Comparison of ENCODE assay signal across 8 cellular contexts in genomic region chr6:138818496-138819194, GRCh38. TPM values are rescaled to one million over a fixed set of nuclear protein-coding genes. Genes with fewer than 3 reads are reported as not detected.
DNase-seq lines count a peak whose midpoint lies in the region; ATAC-seq and TF ChIP-seq lines count a peak whose summit lies in the region.

No MANE protein-coding gene starts in this region.

- no peaks in the 10 kb centered on the region for H4K20me1 ChIP-seq in OCI-LY7 (ENCODE audit: insufficient read depth, low read length)

- peak overlapping the region; percentile 11; the same call in 1 of the 2 replicates for H2AFZ ChIP-seq in OCI-LY7 (ENCODE audit: low read length)

- no peaks in the 10 kb centered on the region for H3K79me2 ChIP-seq in OCI-LY7 (ENCODE audit: insufficient read depth, low read depth, low read length)

- H3K4me1 Mint-ChIP-seq in activated CD4-positive, alpha-beta T cell treated with anti-CD3 and anti-CD28 coated beads, Interleukin-2, amount 10 ng/mL, durations not matched to agents 24 days and 14 days: peaks cover 29% of the 10 kb centered on the region

- H3K4me3 ChIP-seq in OCI-LY7 (ENCODE audit: low read depth, low read length, poor library complexity, severe bottlenecking) (peak overlapping the region; percentile 30), muscle layer of duodenum (ENCODE audit: low read depth in 1 of 2, low read length in 2 of 2) (no peak overlapping the region)

- no peaks in the 10 kb centered on the region for H3K36me3 ChIP-seq in OCI-LY7 (ENCODE audit: insufficient read depth, low read length)
- H3K36me3 ChIP-seq in muscle layer of duodenum (ENCODE audit: control insufficient read depth in 1 of 2, insufficient read depth in 2 of 2, low read length in 2 of 2): no peaks in the 10 kb centered on the region

- no peaks in the 10 kb centered on the region for H3K9me2 ChIP-seq in OCI-LY7 (ENCODE audit: insufficient read depth, low read length)

- H3K9me3 ChIP-seq in OCI-LY7 (ENCODE audit: low read length) (no peaks in the 10 kb centered on the region), muscle layer of duodenum (ENCODE audit: control insufficient read depth in 1 of 2, low read length in 2 of 2) (no peaks in the 10 kb centered on the region)

- H3K36me3 Mint-ChIP-seq in activated CD4-positive, alpha-beta T cell treated with anti-CD3 and anti-CD28 coated beads, Interleukin-2, amount 10 ng/mL, durations not matched to agents 24 days and 14 days (ENCODE audit: low read depth): no peaks in the 10 kb centered on the region

- H3K27ac Mint-ChIP-seq in activated CD4-positive, alpha-beta T cell treated with anti-CD3 and anti-CD28 coated beads, Interleukin-2, amount 10 ng/mL, durations not matched to agents 24 days and 14 days: peak overlapping the region; percentile 79

- no peak for TF ChIP-seq CTCF in OCI-LY7 (conservative IDR thresholded peaks at IDR 0.05; ENCODE audit: low read length)

- intact Hi-C loops in activated CD4-positive, alpha-beta T cell treated with anti-CD3 and anti-CD28 coated beads, Interleukin-2, amount 10 ng/mL, durations not matched to agents 24 days and 14 days (cut with micrococcal nuclease): loop anchor here (2.0 to 5.0 kb wide), 5 partner anchors 74 to 472 kb away; partner anchors contain the start of gene TXLNB
- intact Hi-C loops in OCI-LY7 (cut with micrococcal nuclease; ENCODE audit: unreplicated experiment): no loop called here

- no TSS peak for BruUV-seq in OCI-LY7 (replicated peaks; lab: Mats Ljungman, UMichigan)

- H3K4me1 ChIP-seq in OCI-LY7 (ENCODE audit: insufficient read depth, low read length, poor library complexity, severe bottlenecking) (peaks cover 15% of the 10 kb centered on the region), muscle layer of duodenum (ENCODE audit: control insufficient read depth in 1 of 2, insufficient read depth in 2 of 2, low read length in 2 of 2) (no peaks in the 10 kb centered on the region)

- H3K27ac ChIP-seq in OCI-LY7 (ENCODE audit: low read depth, low read length, poor library complexity, severe bottlenecking) (peak overlapping the region; percentile 7), muscle layer of duodenum (ENCODE audit: low read length) (peak overlapping the region; percentile 60)

- H3K4me2 ChIP-seq in OCI-LY7 (ENCODE audit: low read length): peak overlapping the region; percentile 59

- H3K4me3 Mint-ChIP-seq in activated CD4-positive, alpha-beta T cell treated with anti-CD3 and anti-CD28 coated beads, Interleukin-2, amount 10 ng/mL, durations not matched to agents 24 days and 14 days: peak overlapping the region; percentile 45

- H3K27me3 ChIP-seq in muscle layer of duodenum (ENCODE audit: low read depth, low read length): no peaks in the 10 kb centered on the region

- no peaks in the 10 kb centered on the region for H3K9me3 Mint-ChIP-seq in activated CD4-positive, alpha-beta T cell treated with anti-CD3 and anti-CD28 coated beads, Interleukin-2, amount 10 ng/mL, durations not matched to agents 24 days and 14 days

- POLR2A ChIA-PET in OCI-LY7 (lab: Charles Lee): interaction anchor here (0.6 to 1.4 kb wide), 6 partner anchors 21 to 557 kb away, joined by 3 to 6 read pairs (median 4); partner anchors contain the start of gene CITED2

- DNase-seq in activated CD4-positive, alpha-beta T cell treated with anti-CD3 and anti-CD28 coated beads, Interleukin-2, amount 10 ng/mL, durations not matched to agents 24 days and 14 days: no peak
- DNase-seq in activated CD4-positive, alpha-beta T cell treated with anti-CD3 and anti-CD28 coated beads for 4 hours: no peak
- peak; percentile 69 for DNase-seq in OCI-LY7 (ENCODE audit: low spot score)
- no peak for DNase-seq in superior temporal gyrus (ENCODE audit: extremely low spot score)
- DNase-seq in NCI-H1092 (lab: John Stamatoyannopoulos, UW): no peak
- DNase-seq in NCI-H2171 (lab: John Stamatoyannopoulos, UW): no peak

- H3K27me3 Mint-ChIP-seq in activated CD4-positive, alpha-beta T cell treated with anti-CD3 and anti-CD28 coated beads, Interleukin-2, amount 10 ng/mL, durations not matched to agents 24 days and 14 days: no peaks in the 10 kb centered on the region

- CTCF ChIA-PET in OCI-LY7 (lab: Charles Lee; ENCODE audit: unreplicated experiment): no interaction called here

- peak; percentile 75 for ATAC-seq in HG02678 (IDR thresholded peaks at IDR 0.05; ENCODE audit: unreplicated experiment)

RNA-seq across cellular contexts. Expression of gene ECT2L, which starts 22.8 kb away (rescaled TPM):
- total RNA-seq in activated CD4-positive, alpha-beta T cell treated with anti-CD3 and anti-CD28 coated beads, Interleukin-2, amount 10 ng/mL, durations not matched to agents 24 days and 14 days: not detected in 2 replicates
- total RNA-seq in OCI-LY7 (2014; rRNA removed; shearing (Covaris generic)): not detected in 2 replicates
- total RNA-seq in OCI-LY7 (2022): not detected in 2 replicates

RNA-seq across cellular contexts. Expression of gene CCDC28A, which starts 45.1 kb away (rescaled TPM):
- 17.5 and 19.2 TPM in 2 replicates for total RNA-seq in activated CD4-positive, alpha-beta T cell treated with anti-CD3 and anti-CD28 coated beads, Interleukin-2, amount 10 ng/mL, durations not matched to agents 24 days and 14 days
- 11.0 and 13.5 TPM in 2 replicates for total RNA-seq in OCI-LY7 (2014; rRNA removed; shearing (Covaris generic))
- 20.9 and 22.4 TPM in 2 replicates for total RNA-seq in OCI-LY7 (2022)
